ENCODE assay signal across 28 cellular contexts in the genomic region with DNA sequence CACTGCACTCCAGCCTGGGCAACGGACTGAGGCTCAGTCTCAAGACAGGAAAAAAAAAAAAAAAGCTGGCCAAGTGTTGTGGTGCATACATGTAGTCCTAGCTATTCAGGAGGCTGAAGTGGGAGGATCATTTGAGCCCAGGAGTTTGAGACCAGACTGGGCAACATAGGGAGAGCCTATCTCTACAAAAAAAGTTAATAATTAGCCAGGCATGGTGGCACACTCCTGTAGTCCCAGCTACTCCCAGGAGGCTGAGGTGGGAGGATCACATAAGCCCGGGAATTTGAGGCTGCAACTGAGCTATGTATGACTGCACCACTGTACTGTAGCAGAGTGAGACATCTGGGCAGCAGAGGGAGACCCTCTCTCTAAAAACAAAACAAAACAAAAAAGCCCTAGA. TPM values are rescaled to one million over a fixed set of nuclear protein-coding genes. Genes with fewer than 3 reads are reported as not detected.
"Had no signal": no experiment of that assay in that cellular context is flagged by ENCODE, and none has a peak within 500 bp of the region (broad histone marks: within the 10 kb centered on the region; RNA-seq: fewer than 3 reads in every experiment).

No MANE protein-coding gene starts in this region.

- H3K27ac ChIP-seq: hepatocyte, lower lobe of right lung, neural progenitor cell, neutrophil, parathyroid adenoma, upper lobe of right lung had no signal

- H3K9me3 ChIP-seq: lower lobe of right lung, neutrophil, stomach, testis, tibial artery, upper lobe of right lung had no signal

- H3K4me1 ChIP-seq: neural progenitor cell had no signal

- H3K27me3 ChIP-seq: hepatocyte, neural progenitor cell, neutrophil, stomach, testis, tibial artery, upper lobe of right lung had no signal

- H3K4me3 Mint-ChIP-seq: natural killer cell; nephron progenitor cell; neural progenitor cell; stimulated activated naive B cell treated with anti-CD40 and anti-IgM and Interleukin-4, amounts not matched to agents 10 μg/mL and 1 μg/mL and 100 μg/mL, for 72 hours had no signal

- ATAC-seq: left lobe of liver; natural killer cell; right cardiac atrium; sciatic nerve; stimulated activated naive B cell treated with anti-CD40 and anti-IgM and Interleukin-4, amounts not matched to agents 10 μg/mL and 1 μg/mL and 100 μg/mL, for 72 hours; stimulated activated naive CD8-positive, alpha-beta T cell treated with anti-CD3 and anti-CD28 coated beads, Interleukin-15, Interleukin-2, amounts not matched to agents 100 U/mL and 50 U/mL, for 24 hours; upper lobe of right lung had no signal

- DNase-seq: head of caudate nucleus; islet precursor cell; lower lobe of right lung; mammary epithelial cell; mesenchymal stem cell; natural killer cell; nephron progenitor cell; occipital lobe; right cardiac atrium; stimulated activated CD4-positive, alpha-beta T cell treated with anti-CD3 and anti-CD28 coated beads, Interleukin-12 subunit alpha, Interleukin-12 subunit beta, amount 100 ng/mL, for 4 hours; stimulated activated CD4-positive, alpha-beta T cell treated with anti-CD3 and anti-CD28 coated beads, Interleukin-15, amount 100 ng/mL, for 24 hours; stimulated activated CD4-positive, alpha-beta T cell treated with anti-CD3 and anti-CD28 coated beads, Interleukin-2, amount 100 ng/mL, for 24 hours; stimulated activated CD4-positive, alpha-beta T cell treated with anti-CD3 and anti-CD28 coated beads, Interleukin-4, amount 100 ng/mL, for 1 hour; stimulated activated naive B cell treated with anti-CD40 and anti-IgM and Interleukin-4, amounts not matched to agents 10 μg/mL and 1 μg/mL and 100 μg/mL, for 72 hours; stimulated activated naive CD8-positive, alpha-beta T cell treated with anti-CD3 and anti-CD28 coated beads, Interleukin-15, Interleukin-2, amounts not matched to agents 100 U/mL and 50 U/mL, for 24 hours; stomach; testis; tibial artery; trophoblast cell; upper lobe of right lung had no signal

- H3K36me3 ChIP-seq: lower lobe of right lung, neural progenitor cell, neutrophil, upper lobe of right lung had no signal

- H3K4me1 Mint-ChIP-seq: stimulated activated naive B cell treated with anti-CD40 and anti-IgM and Interleukin-4, amounts not matched to agents 10 μg/mL and 1 μg/mL and 100 μg/mL, for 72 hours had no signal

- H3K36me3 Mint-ChIP-seq: natural killer cell; stimulated activated naive B cell treated with anti-CD40 and anti-IgM and Interleukin-4, amounts not matched to agents 10 μg/mL and 1 μg/mL and 100 μg/mL, for 72 hours had no signal

- H3K4me3 ChIP-seq: hepatocyte, lower lobe of right lung, neural progenitor cell, skin epidermis, stomach, testis, tibial artery, upper lobe of right lung had no signal

- H3K27me3 Mint-ChIP-seq: progenitor cell of endocrine pancreas had no signal

- H3K9me3 Mint-ChIP-seq: natural killer cell; nephron progenitor cell; neural progenitor cell; stimulated activated naive B cell treated with anti-CD40 and anti-IgM and Interleukin-4, amounts not matched to agents 10 μg/mL and 1 μg/mL and 100 μg/mL, for 72 hours had no signal

- H3K27ac Mint-ChIP-seq: natural killer cell; neural progenitor cell; progenitor cell of endocrine pancreas; stimulated activated naive B cell treated with anti-CD40 and anti-IgM and Interleukin-4, amounts not matched to agents 10 μg/mL and 1 μg/mL and 100 μg/mL, for 72 hours had no signal

RNA-seq across cellular contexts. Expression of a gene that starts 58.9 kb away (rescaled TPM):
- total RNA-seq: mammary epithelial cell, occipital lobe had no signal
